Comparison of ENCODE assay signal across 9 cellular contexts in the genomic region with DNA sequence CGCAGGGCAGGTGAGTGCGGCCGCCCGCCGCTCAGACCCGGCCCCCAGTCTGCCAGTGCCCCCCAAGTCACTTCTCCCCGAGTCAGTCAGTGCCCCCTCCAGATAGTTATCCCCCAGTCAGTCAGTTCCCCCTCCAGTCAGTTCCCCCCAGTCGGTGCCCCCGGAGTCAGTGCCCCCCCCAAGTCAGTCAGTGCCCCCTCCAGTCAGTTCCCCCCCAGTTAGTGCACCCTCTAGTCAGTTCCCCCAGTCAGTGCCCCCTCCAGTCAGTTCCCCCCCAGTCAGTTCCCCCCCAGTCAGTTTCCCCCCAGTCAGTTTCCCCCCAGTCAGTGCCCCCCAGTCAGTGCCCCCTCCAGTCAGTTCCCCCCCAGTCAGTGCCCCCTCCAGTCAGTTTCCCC. TPM values are rescaled to one million over a fixed set of nuclear protein-coding genes. Genes with fewer than 3 reads are reported as not detected.
A peak's percentile ranks its signal among the peaks of the same experiment; 100 is the strongest.
DNase-seq lines count a peak whose midpoint lies in the region; ATAC-seq and TF ChIP-seq lines count a peak whose summit lies in the region.
"Had no signal": no experiment of that assay in that cellular context is flagged by ENCODE, and none has a peak within 500 bp of the region (broad histone marks: within the 10 kb centered on the region; RNA-seq: fewer than 3 reads in every experiment).

No MANE protein-coding gene starts in this region.

- peaks cover 8 to 25% of the 10 kb centered on the region in 2 donors for H3K4me1 ChIP-seq in left lung

- H3K27ac Mint-ChIP-seq in activated CD4-positive, alpha-beta T cell treated with anti-CD3 and anti-CD28 coated beads for 36 hours: no peak overlapping the region

- peak overlapping the region; percentile 80 for H3K27ac ChIP-seq in angular gyrus (ENCODE audit: low read depth, low read length)
- H3K27ac ChIP-seq in left lung: peak overlapping the region in 1 of 2 donors; percentile 81
- peak overlapping the region; percentile 50 for H3K27ac ChIP-seq in temporal lobe (ENCODE audit: low read depth, low read length)

- peak overlapping the region; percentile 49 for H3K4me3 Mint-ChIP-seq in activated CD4-positive, alpha-beta T cell treated with anti-CD3 and anti-CD28 coated beads for 36 hours

- H3K36me3 ChIP-seq in left lung: no peaks in the 10 kb centered on the region

- TF ChIP-seq CTCF in left lung (IDR thresholded peaks at IDR 0.05): no peak

- no peaks in the 10 kb centered on the region for H3K27me3 ChIP-seq in left lung

- CTCF ChIA-PET in activated CD4-positive, alpha-beta T cell treated with anti-CD3 and anti-CD28 coated beads for 36 hours (lab: Charles Lee): interaction anchor here (0.5 kb wide), 1 partner anchor 284 kb away, joined by 3 read pairs; no protein-coding TSS in a partner anchor

- ATAC-seq in activated CD4-positive, alpha-beta T cell treated with anti-CD3 and anti-CD28 coated beads for 36 hours: no peak
- ATAC-seq in left lung: no peak

- H3K4me1 Mint-ChIP-seq in activated CD4-positive, alpha-beta T cell treated with anti-CD3 and anti-CD28 coated beads for 36 hours: peaks cover 7% of the 10 kb centered on the region

- H3K9me3 Mint-ChIP-seq in activated CD4-positive, alpha-beta T cell treated with anti-CD3 and anti-CD28 coated beads for 36 hours (ENCODE audit: low read depth): no peaks in the 10 kb centered on the region
- H3K9me3 Mint-ChIP-seq: type B pancreatic cell had no signal

- no peaks in the 10 kb centered on the region for H3K36me3 Mint-ChIP-seq in activated CD4-positive, alpha-beta T cell treated with anti-CD3 and anti-CD28 coated beads for 36 hours (ENCODE audit: low read depth)
- H3K36me3 Mint-ChIP-seq: type B pancreatic cell had no signal

- POLR2A ChIA-PET in activated CD4-positive, alpha-beta T cell treated with anti-CD3 and anti-CD28 coated beads for 36 hours (lab: Charles Lee): no interaction called here

- DNase-seq in activated CD4-positive, alpha-beta T cell treated with anti-CD3 and anti-CD28 coated beads for 36 hours: no peak
- no peak for DNase-seq in activated CD4-positive, alpha-beta T cell treated with anti-CD3 and anti-CD28 coated beads for 4 hours
- DNase-seq in left lung: no peak
- DNase-seq in H4 (ENCODE audit: low spot score): no peak
- no peak for DNase-seq in NCI-H2029 treated with DMSO at 0.1 percent for 48 hours (lab: John Stamatoyannopoulos, UW)
- no peak for DNase-seq in stimulated activated CD4-positive, alpha-beta T cell treated with anti-CD3 and anti-CD28 coated beads, Interleukin-4, amount 100 ng/mL, for 24 hours

- H3K4me3 ChIP-seq in left lung: peak overlapping the region; percentile 69 to 71

- intact Hi-C loops in activated CD4-positive, alpha-beta T cell treated with anti-CD3 and anti-CD28 coated beads for 36 hours (cut with DNase I, micrococcal nuclease): loop anchor here (1.0 to 5.0 kb wide), 10 partner anchors 29 to 381 kb away; a partner anchor contains a TSS
- intact Hi-C loops in left lung (cut with DNase I): no loop called here

- no peaks in the 10 kb centered on the region for H3K27me3 Mint-ChIP-seq in activated CD4-positive, alpha-beta T cell treated with anti-CD3 and anti-CD28 coated beads for 36 hours
- H3K27me3 Mint-ChIP-seq: type B pancreatic cell had no signal

- no peaks in the 10 kb centered on the region for H3K9me3 ChIP-seq in left lung

RNA-seq across cellular contexts. Expression of a gene that starts 0.4 kb away (rescaled TPM):
- 10 to 100 TPM; 37.3 to 39.5 TPM for total RNA-seq in activated CD4-positive, alpha-beta T cell treated with anti-CD3 and anti-CD28 coated beads for 36 hours
- total RNA-seq in left lung: 10 to 100 TPM; 41.5 to 53.0 TPM
- 48.7 TPM for total RNA-seq in temporal lobe
- total RNA-seq in H4 (2014; rRNA removed; shearing (Covaris generic)): 22.9 and 32.1 TPM in 2 replicates

RNA-seq across cellular contexts. Expression of a gene that starts 16.7 kb away (rescaled TPM):
- total RNA-seq in activated CD4-positive, alpha-beta T cell treated with anti-CD3 and anti-CD28 coated beads for 36 hours: 1 to 10 TPM; 2.8 TPM
- total RNA-seq in left lung (1 to 10 TPM; 7.3 to 8.2 TPM), temporal lobe (17.2 TPM)
- total RNA-seq in H4 (2014; rRNA removed; shearing (Covaris generic)): 0.35 and 1.3 TPM in 2 replicates

RNA-seq across cellular contexts. Expression of a gene that starts 36.1 kb away (rescaled TPM):
- 1 to 10 TPM; 5.5 to 6.3 TPM for total RNA-seq in activated CD4-positive, alpha-beta T cell treated with anti-CD3 and anti-CD28 coated beads for 36 hours
- total RNA-seq in left lung (100 to 1,000 TPM; 237 to 391 TPM), temporal lobe (52.4 TPM)
- total RNA-seq in H4 (2014; rRNA removed; shearing (Covaris generic)): 42.4 and 53.2 TPM in 2 replicates

Comparison
In these comparisons a context has a peak if more than half of its experiments do, and no peak if none do; other contexts are left out.
1. intact Hi-C loops: an anchor here in activated CD4-positive, alpha-beta T cell treated with anti-CD3 and anti-CD28 coated beads for 36 hours (1.0 to 5.0 kb wide); none called in left lung.